In the genomic region with DNA sequence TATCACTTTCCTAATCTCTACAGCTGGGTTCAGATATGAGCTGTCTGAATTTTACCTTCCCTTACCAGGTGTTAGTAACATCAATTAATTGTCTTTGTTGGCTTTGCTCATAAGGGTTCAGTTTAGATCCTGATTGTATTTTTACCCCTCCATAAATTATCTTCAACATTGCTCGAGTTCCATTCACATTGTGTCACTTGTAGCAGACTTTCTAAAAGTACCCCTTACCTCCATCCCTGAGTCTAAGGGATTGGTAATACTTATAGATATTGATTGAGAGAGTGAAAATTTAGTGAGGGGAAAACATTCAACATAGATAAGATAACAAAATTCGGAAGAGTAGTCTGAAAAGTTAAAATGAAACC, we compare ENCODE assay signal across 15 cellular contexts. TPM values are rescaled to one million over a fixed set of nuclear protein-coding genes. Genes with fewer than 3 reads are reported as not detected.
DNase-seq lines count a peak whose midpoint lies in the region; ATAC-seq, FAIRE-seq and TF ChIP-seq lines count a peak whose summit lies in the region.
"Had no signal": no experiment of that assay in that cellular context is flagged by ENCODE, and none has a peak within 500 bp of the region (broad histone marks: within the 10 kb centered on the region; RNA-seq: fewer than 3 reads in every experiment).

No MANE protein-coding gene starts in this region.

- H3K36me3 ChIP-seq in Panc1 (ENCODE audit: control insufficient read depth, insufficient read depth, low read length) (no peaks in the 10 kb centered on the region), fibroblast of lung (ENCODE audit: control insufficient read depth, insufficient read depth, low read length) (no peaks in the 10 kb centered on the region), trophoblast cell (ENCODE audit: control insufficient read depth in 1 of 2, insufficient read depth in 2 of 2, low read length in 2 of 2) (no peaks in the 10 kb centered on the region), kidney (ENCODE audit: control insufficient read depth in 1 of 2, insufficient read depth in 2 of 2, low read length in 2 of 2) (no peaks in the 10 kb centered on the region)
- H3K36me3 ChIP-seq: BLaER1, neutrophil had no signal

- H3K4me1 ChIP-seq in Panc1 (ENCODE audit: control insufficient read depth, insufficient read depth, low read length) = peaks cover 43% of the 10 kb centered on the region
- H3K4me1 ChIP-seq in fibroblast of lung (ENCODE audit: control insufficient read depth, extremely low read depth, insufficient read depth, low read length) = peaks cover 19% of the 10 kb centered on the region
- H3K4me1 ChIP-seq in trophoblast cell (ENCODE audit: control insufficient read depth in 1 of 2, insufficient read depth in 2 of 2, low read length in 2 of 2) = peaks cover 0 to 3% of the 10 kb centered on the region in 2 experiments
- H3K4me1 ChIP-seq in kidney (ENCODE audit: control insufficient read depth in 1 of 2, insufficient read depth in 1 of 2, low read depth in 1 of 2, low read length in 2 of 2) = peaks cover 0 to 10% of the 10 kb centered on the region in 2 donors

- no peak for ATAC-seq in Panc1
- ATAC-seq: sciatic nerve had no signal

- no CpG with 5 or more reads among the region's 2 CpGs for WGBS in trophoblast cell (ENCODE audit: extremely low coverage, insufficient coverage, insufficient read length)

- H3K27me3 ChIP-seq in Panc1 (ENCODE audit: control insufficient read depth, insufficient read depth, low read length) (no peaks in the 10 kb centered on the region), fibroblast of lung (ENCODE audit: control insufficient read depth, insufficient read depth, low read length) (no peaks in the 10 kb centered on the region), trophoblast cell (ENCODE audit: insufficient read depth, low read length) (no peaks in the 10 kb centered on the region)
- H3K27me3 ChIP-seq: BLaER1 had no signal

- no peak overlapping the region for H3K9ac ChIP-seq in fibroblast of lung (ENCODE audit: insufficient read depth, low read length)
- no peak overlapping the region for H3K9ac ChIP-seq in trophoblast cell (ENCODE audit: low read length)
- no peak overlapping the region for H3K9ac ChIP-seq in kidney (ENCODE audit: low read length in 2 of 2)
- H3K9ac ChIP-seq: BLaER1 had no signal

- H4K20me1 ChIP-seq in fibroblast of lung (ENCODE audit: control insufficient read depth, extremely low read depth, insufficient read depth, low read length) = no peaks in the 10 kb centered on the region
- H4K20me1 ChIP-seq: BLaER1 had no signal

- H3K79me1 ChIP-seq in trophoblast cell (ENCODE audit: low read length) = peaks cover 4% of the 10 kb centered on the region

- POLR2A ChIA-PET in Panc1 (lab: Charles Lee) = no interaction called here

- H3K4ac ChIP-seq in trophoblast cell (ENCODE audit: low read depth, low read length) = no peak overlapping the region

- H3K18ac ChIP-seq in trophoblast cell (ENCODE audit: low read length) = no peak overlapping the region

- no peak overlapping the region for H3K4me3 ChIP-seq in Panc1 (ENCODE audit: low read depth in 2 of 2, low read length in 2 of 2)
- no peak overlapping the region for H3K4me3 ChIP-seq in fibroblast of lung (replicated peaks in 1 of 4; ENCODE audit: control extremely low read depth in 1 of 4, insufficient read depth in 1 of 4, low read depth in 3 of 4, low read length in 4 of 4)
- no peak overlapping the region for H3K4me3 ChIP-seq in trophoblast cell (ENCODE audit: low read depth, low read length)
- no peak overlapping the region for H3K4me3 ChIP-seq in kidney (ENCODE audit: low read length in 2 of 2)
- H3K4me3 ChIP-seq: BLaER1 had no signal

- no peak for FAIRE-seq in kidney (lab: Jason Lieb, UNC)

- H4K8ac ChIP-seq in trophoblast cell (ENCODE audit: low read depth, low read length) = no peak overlapping the region

- H3K23ac ChIP-seq in trophoblast cell (ENCODE audit: low read length) = no peak overlapping the region

- CTCF ChIA-PET in Panc1 (lab: Charles Lee) = interaction anchor here (0.6 kb wide), 1 partner anchor 135 kb away, joined by 6 read pairs; no protein-coding TSS in a partner anchor

- in situ Hi-C loops in Panc1 (cut with HindIII; ENCODE audit: low pct_unique_long_range_greater_than_20kb, low sequenced_read_pairs) = no loop called here

- no peak overlapping the region for H2BK120ac ChIP-seq in trophoblast cell (ENCODE audit: insufficient read depth, low read length, poor library complexity)

- H3K4me2 ChIP-seq in fibroblast of lung (ENCODE audit: extremely low read depth, insufficient read depth, low read length) (no peak overlapping the region), trophoblast cell (ENCODE audit: low read length) (no peak overlapping the region)

- peak; percentile 32 for DNase-seq in EL
- no peak for DNase-seq in Panc1 (ENCODE audit: low read depth, low spot score)
- DNase-seq in fibroblast of lung (ENCODE audit: low read depth in 2 of 2) = peak in 1 of 2 donors; percentile 29
- peak in 1 of 2 donors; percentile 60 for DNase-seq in trophoblast cell
- no peak for DNase-seq in kidney
- no peak for DNase-seq in NCI-H2196 (lab: John Stamatoyannopoulos, UW; ENCODE audit: unreplicated experiment)
- no peak for DNase-seq in DMS53 treated with DMSO at 0.1 percent for 48 hours (lab: John Stamatoyannopoulos, UW; ENCODE audit: unreplicated experiment)
- DNase-seq: activated CD4-positive, alpha-beta T cell treated with anti-CD3 and anti-CD28 coated beads, Interleukin-2, amount 50 U/mL, for 1 hour; activated naive CD4-positive, alpha-beta T cell; aorta; glutamatergic neuron; NCI-H1092 treated with DMSO at 0.1 percent for 48 hours had no signal

- no peak overlapping the region for H3K14ac ChIP-seq in trophoblast cell (ENCODE audit: low read length)

- no peak overlapping the region for H2AK5ac ChIP-seq in trophoblast cell (ENCODE audit: low read length)

- no peak overlapping the region for H4K91ac ChIP-seq in trophoblast cell (ENCODE audit: low read depth, low read length)

- H3K27ac ChIP-seq in Panc1 (ENCODE audit: low read length) = peak overlapping the region; percentile 62
- H3K27ac ChIP-seq in fibroblast of lung (ENCODE audit: insufficient read depth, low read length) = peak overlapping the region; percentile 3
- H3K27ac ChIP-seq in trophoblast cell (ENCODE audit: low read depth, low read length) = peak overlapping the region; percentile 57
- peak overlapping the region in 1 of 2 donors; percentile 38 for H3K27ac ChIP-seq in kidney (ENCODE audit: low read depth in 2 of 2, low read length in 2 of 2)
- H3K27ac ChIP-seq: BLaER1, neutrophil had no signal

- H2AFZ ChIP-seq in fibroblast of lung (ENCODE audit: low read length) = no peak overlapping the region
- no peak overlapping the region for H2AFZ ChIP-seq in trophoblast cell (ENCODE audit: insufficient read depth, low read length, poor library complexity)

- TF ChIP-seq CTCF in Panc1 (IDR thresholded peaks at IDR 0.05) (no peak), fibroblast of lung (conservative IDR thresholded peaks at IDR 0.05 in 1 of 2, IDR thresholded peaks at IDR 0.05 in 1 of 2; ENCODE audit: low read depth in 1 of 2, low read length in 2 of 2) (no peak), kidney (IDR thresholded peaks at IDR 0.05; ENCODE audit: borderline replicate concordance, extremely low read depth, insufficient read depth) (no peak)

- H3K9me3 ChIP-seq in Panc1 (ENCODE audit: control insufficient read depth, insufficient read depth, low read depth, low read length) (no peaks in the 10 kb centered on the region), fibroblast of lung (ENCODE audit: control insufficient read depth, insufficient read depth, low read depth, low read length) (no peaks in the 10 kb centered on the region), trophoblast cell (ENCODE audit: insufficient read depth, low read depth, low read length) (no peaks in the 10 kb centered on the region), kidney (ENCODE audit: control insufficient read depth in 1 of 2, low read length in 2 of 2) (no peaks in the 10 kb centered on the region)
- H3K9me3 ChIP-seq: BLaER1, neutrophil had no signal

- H3K79me2 ChIP-seq in fibroblast of lung (ENCODE audit: control insufficient read depth, insufficient read depth, low read length) (peaks cover 71% of the 10 kb centered on the region), trophoblast cell (ENCODE audit: control insufficient read depth, insufficient read depth, low read length, poor library complexity) (no peaks in the 10 kb centered on the region)

- no TSS peak for BruUV-seq in Panc1 (replicated peaks; lab: Mats Ljungman, UMichigan)

- no peak overlapping the region for H2BK12ac ChIP-seq in trophoblast cell (ENCODE audit: low read length)

- no peak overlapping the region for H2BK5ac ChIP-seq in trophoblast cell (ENCODE audit: low read depth, low read length, poor library complexity)

- H4K12ac ChIP-seq in trophoblast cell (ENCODE audit: low read depth, low read length) = no peak overlapping the region

- intact Hi-C loops in Panc1 (cut with micrococcal nuclease; ENCODE audit: unreplicated experiment) (no loop called here), kidney (cut with DNase I) (no loop called here)

RNA-seq across cellular contexts. Expression of a gene that starts 7.3 kb away (rescaled TPM):
- total RNA-seq in Panc1 (2021; ENCODE audit: unreplicated experiment) = 31.6 TPM
- polyA plus RNA-seq in Panc1 (2012; ENCODE audit: insufficient read length) = 12.9 TPM
- total RNA-seq in fibroblast of lung = 6.4 and 11.9 TPM in 2 replicates
- 20.5 and 21.8 TPM in 2 replicates for polyA plus RNA-seq in fibroblast of lung
- 7.9 and 9.8 TPM in 2 replicates for polyA plus RNA-seq in fibroblast of lung (2012)
- polyA minus RNA-seq in fibroblast of lung (ENCODE audit: low replicate concordance) = 26.8 and 31.5 TPM in 2 replicates
- 75.5 and 79.8 TPM in 2 replicates for polyA plus RNA-seq in trophoblast cell (2013)
- 26.5 TPM for total RNA-seq in kidney
- 2.2 TPM for polyA plus RNA-seq in kidney (ENCODE audit: insufficient read depth, low read depth, low replicate concordance)
